ENCODE assay signal across 8 cellular contexts in genomic region chr9:101449071-101449721, GRCh38. TPM values are rescaled to one million over a fixed set of nuclear protein-coding genes. Genes with fewer than 3 reads are reported as not detected.
DNase-seq lines count a peak whose midpoint lies in the region; ATAC-seq, FAIRE-seq and TF ChIP-seq lines count a peak whose summit lies in the region.

No MANE protein-coding gene starts in this region.

- ATAC-seq in HG02678 (IDR thresholded peaks at IDR 0.05; ENCODE audit: unreplicated experiment) (peak; percentile 97), right cardiac atrium (peak; percentile 97)

- TF ChIP-seq POLR2A in GM12892 (IDR thresholded peaks at IDR 0.05; ENCODE audit: low read depth, low read length): no peak

- peak overlapping the region; percentile 85 for H3K4me2 ChIP-seq in astrocyte (ENCODE audit: low read length)

- intact Hi-C loops in right cardiac atrium (cut with DNase I): no loop called here

- H4K20me1 ChIP-seq in astrocyte (ENCODE audit: insufficient read depth, low read length): no peaks in the 10 kb centered on the region

- WGBS in right cardiac atrium: 1% methylated on average over 40 of the region's 40 CpGs

- H3K4me1 ChIP-seq in astrocyte (ENCODE audit: insufficient read depth, low read length) (no peaks in the 10 kb centered on the region), right cardiac atrium (ENCODE audit: control insufficient read depth, insufficient read depth, low read length) (peaks cover 2% of the 10 kb centered on the region)

- peak overlapping the region; percentile 5 for H3K27ac Mint-ChIP-seq in astrocyte (ENCODE audit: unreplicated experiment)
- peak overlapping the region; percentile 53 for H3K27ac Mint-ChIP-seq in progenitor cell of endocrine pancreas

- peak overlapping the region; percentile 60 for H3K9ac ChIP-seq in astrocyte (ENCODE audit: low read length)

- TF ChIP-seq CTCF in astrocyte (IDR thresholded peaks at IDR 0.05; ENCODE audit: insufficient read depth, low read depth, low read length): peak; percentile 18
- peak; percentile 71 for TF ChIP-seq CTCF in progenitor cell of endocrine pancreas (IDR thresholded peaks at IDR 0.05; ENCODE audit: unreplicated experiment)

- peak overlapping the region; percentile 86 for H2AFZ ChIP-seq in astrocyte (ENCODE audit: low read depth, low read length)

- H3K27ac ChIP-seq in astrocyte (ENCODE audit: low read depth, low read length) (no peak overlapping the region), right cardiac atrium (ENCODE audit: low read length) (peak overlapping the region; percentile 89)

- no peaks in the 10 kb centered on the region for H3K9me3 ChIP-seq in astrocyte (ENCODE audit: insufficient read depth, low read depth, low read length)
- H3K9me3 ChIP-seq in right cardiac atrium (ENCODE audit: control insufficient read depth, low read length): no peaks in the 10 kb centered on the region

- H3K27me3 Mint-ChIP-seq in astrocyte (ENCODE audit: low read depth, unreplicated experiment) (no peaks in the 10 kb centered on the region), progenitor cell of endocrine pancreas (peaks cover 2% of the 10 kb centered on the region)

- no peaks in the 10 kb centered on the region for H3K79me2 ChIP-seq in astrocyte (ENCODE audit: insufficient read depth, low read length)

- peak overlapping the region; percentile 83 for H3K4me3 Mint-ChIP-seq in astrocyte (ENCODE audit: unreplicated experiment)
- peak overlapping the region; percentile 78 for H3K4me3 Mint-ChIP-seq in progenitor cell of endocrine pancreas (ENCODE audit: low read depth)

- H3K27me3 ChIP-seq in astrocyte (ENCODE audit: insufficient read depth, low read length) (no peaks in the 10 kb centered on the region), right cardiac atrium (ENCODE audit: control insufficient read depth, insufficient read depth) (no peaks in the 10 kb centered on the region)

- H3K36me3 ChIP-seq in astrocyte (ENCODE audit: insufficient read depth, low read length): no peaks in the 10 kb centered on the region

- H3K9me3 Mint-ChIP-seq in astrocyte (ENCODE audit: unreplicated experiment) (peaks cover 12% of the 10 kb centered on the region), progenitor cell of endocrine pancreas (ENCODE audit: low read depth) (peaks cover 16% of the 10 kb centered on the region)

- DNase-seq in GM12892 (ENCODE audit: insufficient read length) (peak; percentile 50), NCI-H1092 treated with DMSO at 0.1 percent for 48 hours (lab: John Stamatoyannopoulos, UW) (peak; percentile 89), T-helper 1 cell (peak; percentile 10 to 19 (median 17)), astrocyte (ENCODE audit: low read depth) (peak; percentile 39), right cardiac atrium (peak; percentile 63 to 88 (median 87)), progenitor cell of endocrine pancreas (ENCODE audit: low spot score, unreplicated experiment) (peak; percentile 67), NK-92 (lab: John Stamatoyannopoulos, UW; ENCODE audit: unreplicated experiment) (no peak)

- H3K36me3 Mint-ChIP-seq in astrocyte (ENCODE audit: low read depth, unreplicated experiment): no peaks in the 10 kb centered on the region
- peaks cover 1% of the 10 kb centered on the region for H3K36me3 Mint-ChIP-seq in progenitor cell of endocrine pancreas (ENCODE audit: insufficient read depth)

- H3K4me1 Mint-ChIP-seq in astrocyte (ENCODE audit: low read depth, unreplicated experiment): peaks cover 6% of the 10 kb centered on the region
- peaks cover 10% of the 10 kb centered on the region for H3K4me1 Mint-ChIP-seq in progenitor cell of endocrine pancreas (ENCODE audit: low read depth)

- no peak for FAIRE-seq in GM12892 (lab: Jason Lieb, UNC)
- FAIRE-seq in astrocyte (lab: Jason Lieb, UNC): no peak

- H3K4me3 ChIP-seq in astrocyte (ENCODE audit: insufficient read depth, low read depth, low read length) (peak overlapping the region; percentile 65), right cardiac atrium (ENCODE audit: low read length) (peak overlapping the region; percentile 42)

RNA-seq across cellular contexts. Expression of gene ALDOB, which starts 13.6 kb away (rescaled TPM):
- not detected for polyA plus RNA-seq in GM12892 (2012; ENCODE audit: missing spikeins)
- total RNA-seq in astrocyte: not detected in 2 replicates
- total RNA-seq in right cardiac atrium: 1 to 10 TPM in 1 of 4 donors, under 1 TPM in 3; 0.40 to 1.8 (median 0.55) TPM
- 0.91 TPM for polyA plus RNA-seq in right cardiac atrium
- total RNA-seq in progenitor cell of endocrine pancreas: not detected in 2 replicates

RNA-seq across cellular contexts. Expression of gene ZNF189, which starts 50.5 kb away (rescaled TPM):
- polyA plus RNA-seq in GM12892 (2012; ENCODE audit: missing spikeins): 8.2 TPM
- total RNA-seq in astrocyte (16.4 and 16.8 TPM in 2 replicates), right cardiac atrium (10 to 100 TPM; 25.5 to 38.3 (median 32.3) TPM), progenitor cell of endocrine pancreas (31.4 and 32.5 TPM in 2 replicates)
- 17.9 TPM for polyA plus RNA-seq in right cardiac atrium

RNA-seq across cellular contexts. Expression of gene MRPL50, which starts 50.8 kb away (rescaled TPM):
- 15.1 TPM for polyA plus RNA-seq in GM12892 (2012; ENCODE audit: missing spikeins)
- total RNA-seq in astrocyte (10.7 and 11.9 TPM in 2 replicates), right cardiac atrium (10 to 100 TPM; 16.0 to 19.2 (median 18.2) TPM), progenitor cell of endocrine pancreas (14.4 and 16.1 TPM in 2 replicates)
- polyA plus RNA-seq in right cardiac atrium: 20.7 TPM
